ENCODE assay signal across 11 cellular contexts in genomic region chr2:32559136-32559535, GRCh38.
DNase-seq lines count a peak whose midpoint lies in the region; ATAC-seq, FAIRE-seq and TF ChIP-seq lines count a peak whose summit lies in the region.
"Had no signal": no experiment of that assay in that cellular context is flagged by ENCODE, and none has a peak within 500 bp of the region (broad histone marks: within the 10 kb centered on the region; RNA-seq: fewer than 3 reads in every experiment).

No MANE protein-coding gene starts in this region.

- DNase-seq in NOMO-1 (lab: John Stamatoyannopoulos, UW; ENCODE audit: unreplicated experiment in 2 of 2) (peak; percentile 45 to 56), cerebellar cortex (ENCODE audit: low spot score) (peak; percentile 18), right cardiac atrium (no peak), sigmoid colon (peak; percentile 72), NCI-H1048 (lab: John Stamatoyannopoulos, UW) (no peak), SKM-1 treated with dmso at 0.1 percent for 144 hours (lab: John Stamatoyannopoulos, UW; ENCODE audit: unreplicated experiment) (no peak), kidney (no peak)
- DNase-seq: DMS153, NCI-H1694 treated with DMSO at 0.1 percent for 48 hours, Peyer's patch had no signal

- ATAC-seq in right cardiac atrium (peak; percentile 60 to 84), HG02885 (IDR thresholded peaks at IDR 0.05; ENCODE audit: poor library complexity, unreplicated experiment) (no peak)

- intact Hi-C loops in right cardiac atrium (cut with DNase I) (loop anchor here in 2 of 4 donors (10.0 kb wide), 2 partner anchors 216 to 476 kb away; no protein-coding TSS in a partner anchor), sigmoid colon (cut with DNase I) (loop anchor here (5.0 kb wide), 3 partner anchors 68 to 573 kb away; partner anchors contain the start of gene TTC27), kidney (cut with DNase I) (no loop called here)

- H3K9me3 ChIP-seq in right cardiac atrium (ENCODE audit: control insufficient read depth, low read length) (no peaks in the 10 kb centered on the region), sigmoid colon (no peaks in the 10 kb centered on the region), kidney (ENCODE audit: control insufficient read depth in 1 of 2, low read length in 2 of 2) (no peaks in the 10 kb centered on the region)
- H3K9me3 ChIP-seq: Peyer's patch had no signal

- TF ChIP-seq EP300 in sigmoid colon (IDR thresholded peaks at IDR 0.05), result no peak

- TF ChIP-seq CTCF in sigmoid colon (IDR thresholded peaks at IDR 0.05) (no peak), kidney (IDR thresholded peaks at IDR 0.05; ENCODE audit: borderline replicate concordance, extremely low read depth, insufficient read depth) (no peak)

- H3K4me3 ChIP-seq in right cardiac atrium (ENCODE audit: low read length) (no peak overlapping the region), sigmoid colon (no peak overlapping the region), kidney (ENCODE audit: low read length in 2 of 2) (no peak overlapping the region)
- H3K4me3 ChIP-seq: Peyer's patch had no signal

- H3K27ac ChIP-seq in right cardiac atrium (ENCODE audit: low read length) (no peak overlapping the region), sigmoid colon (peak overlapping the region in 3 of 4 donors; percentile 49 to 61 (median 52)), kidney (ENCODE audit: low read depth in 2 of 2, low read length in 2 of 2) (no peak overlapping the region)
- H3K27ac ChIP-seq: Peyer's patch had no signal

- no peak for FAIRE-seq in kidney (lab: Jason Lieb, UNC)

- H3K36me3 ChIP-seq in sigmoid colon, result peaks cover 0 to 14% (median 2%) of the 10 kb centered on the region in 4 donors
- H3K36me3 ChIP-seq in kidney (ENCODE audit: control insufficient read depth in 1 of 2, insufficient read depth in 2 of 2, low read length in 2 of 2), result peaks cover 0 to 3% of the 10 kb centered on the region in 2 donors

- H3K4me1 ChIP-seq in right cardiac atrium (ENCODE audit: control insufficient read depth, insufficient read depth, low read length) (no peaks in the 10 kb centered on the region), sigmoid colon (peaks cover 0 to 23% (median 14%) of the 10 kb centered on the region in 4 donors), kidney (ENCODE audit: control insufficient read depth in 1 of 2, insufficient read depth in 1 of 2, low read depth in 1 of 2, low read length in 2 of 2) (no peaks in the 10 kb centered on the region)
- H3K4me1 ChIP-seq: Peyer's patch had no signal

- H3K9ac ChIP-seq in kidney (ENCODE audit: low read length in 2 of 2), result no peak overlapping the region

- no peaks in the 10 kb centered on the region for H3K27me3 ChIP-seq in right cardiac atrium (ENCODE audit: control insufficient read depth, insufficient read depth)
- no peaks in the 10 kb centered on the region for H3K27me3 ChIP-seq in sigmoid colon
- H3K27me3 ChIP-seq: Peyer's patch had no signal

- TF ChIP-seq POLR2A in sigmoid colon (IDR thresholded peaks at IDR 0.05), result no peak

- 59% methylated on average over 3 of the region's 3 CpGs for WGBS in right cardiac atrium
- WGBS in sigmoid colon, 2 donors, result 87 to 93% methylated on average over 3 of the region's 3 CpGs

Comparison
In these comparisons a context has a peak if more than half of its experiments do, and no peak if none do; other contexts are left out.
1. DNase-seq: peak in NOMO-1 (2 of 2), cerebellar cortex (single experiment) and sigmoid colon (single experiment); none in right cardiac atrium (0 of 3), NCI-H1048 (single experiment), SKM-1 treated with dmso at 0.1 percent for 144 hours (single experiment) and kidney (single experiment).
2. H3K27ac ChIP-seq: peak in sigmoid colon (3 of 4); none in right cardiac atrium (single experiment) and kidney (0 of 2).